ENCODE assay signal across 12 cellular contexts in genomic region chr11:405323-405975, GRCh38. TPM values are rescaled to one million over a fixed set of nuclear protein-coding genes. Genes with fewer than 3 reads are reported as not detected.
DNase-seq lines count a peak whose midpoint lies in the region; ATAC-seq and TF ChIP-seq lines count a peak whose summit lies in the region.
"Had no signal": no experiment of that assay in that cellular context is flagged by ENCODE, and none has a peak within 500 bp of the region (broad histone marks: within the 10 kb centered on the region; RNA-seq: fewer than 3 reads in every experiment).

No MANE protein-coding gene starts in this region.

- H3K4me3 ChIP-seq in right atrium auricular region, result no peak overlapping the region
- H3K4me3 ChIP-seq in brain microvascular endothelial cell (ENCODE audit: low read depth, low read length), result no peak overlapping the region
- peak overlapping the region; percentile 23 to 80 (median 74) for H3K4me3 ChIP-seq in liver (ENCODE audit: low read depth in 1 of 3, low read length in 3 of 3)

- H3K4me1 ChIP-seq in right atrium auricular region (peaks cover 0 to 22% of the 10 kb centered on the region in 2 donors), liver (ENCODE audit: control insufficient read depth in 4 of 4, insufficient read depth in 4 of 4, low read length in 3 of 4) (peaks cover 35 to 52% (median 42%) of the 10 kb centered on the region in 4 donors)

- no peaks in the 10 kb centered on the region for H3K9me3 Mint-ChIP-seq in type B pancreatic cell

- H3K9me3 ChIP-seq in right atrium auricular region, result no peaks in the 10 kb centered on the region
- H3K9me3 ChIP-seq in liver (ENCODE audit: control insufficient read depth in 4 of 4, low read length in 3 of 4), result no peaks in the 10 kb centered on the region
- H3K9me3 ChIP-seq: left lung had no signal

- ATAC-seq in Right ventricle myocardium inferior (no peak), HG03571 (IDR thresholded peaks at IDR 0.05; ENCODE audit: unreplicated experiment) (no peak), GM19351 (IDR thresholded peaks at IDR 0.05; ENCODE audit: unreplicated experiment) (no peak)

- peaks cover 0 to under 1% of the 10 kb centered on the region in 2 donors for H3K27me3 ChIP-seq in right atrium auricular region
- no peaks in the 10 kb centered on the region for H3K27me3 ChIP-seq in brain microvascular endothelial cell (replicated peaks)
- no peaks in the 10 kb centered on the region for H3K27me3 ChIP-seq in liver (ENCODE audit: control insufficient read depth in 4 of 4, insufficient read depth in 4 of 4, low read length in 3 of 4)
- H3K27me3 ChIP-seq: left lung had no signal

- H3K27ac ChIP-seq in right atrium auricular region (no peak overlapping the region), brain microvascular endothelial cell (no peak overlapping the region), liver (ENCODE audit: low read depth in 1 of 2, low read length in 2 of 2) (peak overlapping the region in 1 of 2 donors; percentile 65)

- H3K27me3 Mint-ChIP-seq in type B pancreatic cell, result no peaks in the 10 kb centered on the region

- no peaks in the 10 kb centered on the region for H3K4me1 Mint-ChIP-seq in type B pancreatic cell (ENCODE audit: unreplicated experiment)

- DNase-seq in Right ventricle myocardium inferior (ENCODE audit: missing footprints), result peak; percentile 86
- no peak for DNase-seq in right atrium auricular region (ENCODE audit: low spot score)
- no peak for DNase-seq in brain microvascular endothelial cell
- no peak for DNase-seq in type B pancreatic cell (ENCODE audit: extremely low spot score, unreplicated experiment)
- DNase-seq in NCI-H748 treated with DMSO at 0.1 percent for 48 hours (lab: John Stamatoyannopoulos, UW), result no peak
- DNase-seq: activated CD4-positive, alpha-beta T cell treated with anti-CD3 and anti-CD28 coated beads, Interleukin-2, amount 50 U/mL, for 48 hours; cortex of kidney; stimulated activated CD4-positive, alpha-beta T cell treated with anti-CD3 and anti-CD28 coated beads, Interleukin-2, amount 100 ng/mL, for 24 hours had no signal

- TF ChIP-seq CTCF in right atrium auricular region (IDR thresholded peaks at IDR 0.05) (no peak), brain microvascular endothelial cell (IDR thresholded peaks at IDR 0.05; ENCODE audit: low read depth, low read length, missing control alignments) (peak; percentile 8), liver (IDR thresholded peaks at IDR 0.05; ENCODE audit: low read depth, low read length, missing input control) (peak; percentile 35), type B pancreatic cell (conservative IDR thresholded peaks at IDR 0.05) (no peak)

- in situ Hi-C loops in brain microvascular endothelial cell (cut with HindIII; ENCODE audit: low pct_ligation_motif_present, low sequenced_read_pairs), result no loop called here

- peak overlapping the region; percentile 65 for H3K27ac Mint-ChIP-seq in type B pancreatic cell

- peak; percentile 75 to 77 for TF ChIP-seq RAD21 in liver (IDR thresholded peaks at IDR 0.05)

- no peak overlapping the region for H3K9ac ChIP-seq in liver (ENCODE audit: low read depth in 1 of 2, low read length in 2 of 2)

- intact Hi-C loops in Right ventricle myocardium inferior (cut with DNase I), result loop anchor here (5.0 kb wide), 1 partner anchor 112 kb away; no protein-coding TSS in a partner anchor

- peak overlapping the region; percentile 66 for H3K4me3 Mint-ChIP-seq in type B pancreatic cell

- no peaks in the 10 kb centered on the region for H3K36me3 Mint-ChIP-seq in type B pancreatic cell

- H3K36me3 ChIP-seq in right atrium auricular region (no peaks in the 10 kb centered on the region), brain microvascular endothelial cell (replicated peaks) (no peaks in the 10 kb centered on the region), liver (ENCODE audit: control insufficient read depth in 4 of 4, insufficient read depth in 3 of 4, low read depth in 1 of 4, low read length in 3 of 4) (peaks cover 0 to 2% (median 0%) of the 10 kb centered on the region in 4 donors)

- WGBS in liver, result 43% methylated on average over 21 of the region's 21 CpGs

TF ChIP-seq in liver, 16 proteins besides CTCF, POLR2A, EP300 and RAD21:
- no peak for TF ChIP-seq JUND (IDR thresholded peaks at IDR 0.05)
- peak in 1 of 2 donors; percentile 15 for TF ChIP-seq RXRA (IDR thresholded peaks at IDR 0.05)

RNA-seq across cellular contexts. Expression of gene SIGIRR, which starts 9.3 kb away (rescaled TPM):
- total RNA-seq in Right ventricle myocardium inferior, result 50.0 TPM
- total RNA-seq in right atrium auricular region, result 10 to 100 TPM; 26.6 to 33.3 TPM
- total RNA-seq in liver, result 10 to 100 TPM; 12.4 to 46.7 TPM
- polyA plus RNA-seq in liver, result 10 to 100 TPM; 70.6 to 87.7 TPM
- 36.2 and 44.0 TPM in 2 replicates for total RNA-seq in type B pancreatic cell (ENCODE audit: low replicate concordance)

RNA-seq across cellular contexts. Expression of gene PKP3, which starts 11.4 kb away (rescaled TPM):
- total RNA-seq in Right ventricle myocardium inferior (0.32 TPM), right atrium auricular region (1 to 10 TPM in 1 of 2 donors, under 1 TPM in 1; 0.43 to 1.0 TPM), liver (under 1 TPM; 0.25 to 0.37 TPM), type B pancreatic cell (ENCODE audit: low replicate concordance) (51.6 and 156 TPM in 2 replicates)
- polyA plus RNA-seq in liver, result under 1 TPM in 1 of 2 donors, not detected in 1; 0.08 TPM

RNA-seq across cellular contexts. Expression of gene B4GALNT4, which starts 36.1 kb away (rescaled TPM):
- 0.54 TPM for total RNA-seq in Right ventricle myocardium inferior
- under 1 TPM in 1 of 2 donors, not detected in 1; 0.39 TPM for total RNA-seq in right atrium auricular region
- under 1 TPM; 0.42 TPM for total RNA-seq in liver
- under 1 TPM in 1 of 2 donors, not detected in 1; 0.15 TPM for polyA plus RNA-seq in liver
- total RNA-seq in type B pancreatic cell (ENCODE audit: low replicate concordance), result 95.0 and 185 TPM in 2 replicates

RNA-seq across cellular contexts. Expression of gene ANO9, which starts 36.4 kb away (rescaled TPM):
- total RNA-seq in Right ventricle myocardium inferior, result 0.41 TPM
- total RNA-seq in right atrium auricular region, result under 1 TPM; 0.11 to 0.75 TPM
- total RNA-seq in liver, result under 1 TPM; 0.37 to 0.75 TPM
- under 1 TPM; 0.20 to 0.42 TPM for polyA plus RNA-seq in liver
- total RNA-seq in type B pancreatic cell (ENCODE audit: low replicate concordance), result 25.3 and 66.6 TPM in 2 replicates

RNA-seq across cellular contexts. Expression of gene PTDSS2, which starts 44.6 kb away (rescaled TPM):
- 27.8 TPM for total RNA-seq in Right ventricle myocardium inferior
- 10 to 100 TPM; 26.8 to 32.5 TPM for total RNA-seq in right atrium auricular region
- 10 to 100 TPM; 12.0 to 15.6 TPM for total RNA-seq in liver
- 1 to 10 TPM; 5.1 to 8.4 TPM for polyA plus RNA-seq in liver
- total RNA-seq in type B pancreatic cell (ENCODE audit: low replicate concordance), result 33.6 and 46.9 TPM in 2 replicates

Comparison
In these comparisons a context has a peak if more than half of its experiments do, and no peak if none do; other contexts are left out.
1. H3K4me3 ChIP-seq: peak in liver (3 of 3); none in right atrium auricular region (0 of 2) and brain microvascular endothelial cell (single experiment).
2. CTCF ChIP-seq: peak in brain microvascular endothelial cell (single experiment) and liver (single experiment); none in right atrium auricular region (0 of 2) and type B pancreatic cell (single experiment).
3. RNA of gene PKP3, which starts 11.4 kb away (total RNA-seq): 51.6 to 156 TPM in type B pancreatic cell; 0.43 to 1.0 TPM in right atrium auricular region, 0.25 to 0.37 TPM in liver and 0.32 TPM in Right ventricle myocardium inferior (single experiment); every median in the first group is over 10 times any median in the second.
4. RNA of gene B4GALNT4, which starts 36.1 kb away (total RNA-seq): 95.0 to 185 TPM in type B pancreatic cell; 0.54 TPM in Right ventricle myocardium inferior (single experiment), 0.42 TPM in liver and 0.39 TPM in right atrium auricular region; every median in the first group is over 10 times any median in the second.